In the genomic region with DNA sequence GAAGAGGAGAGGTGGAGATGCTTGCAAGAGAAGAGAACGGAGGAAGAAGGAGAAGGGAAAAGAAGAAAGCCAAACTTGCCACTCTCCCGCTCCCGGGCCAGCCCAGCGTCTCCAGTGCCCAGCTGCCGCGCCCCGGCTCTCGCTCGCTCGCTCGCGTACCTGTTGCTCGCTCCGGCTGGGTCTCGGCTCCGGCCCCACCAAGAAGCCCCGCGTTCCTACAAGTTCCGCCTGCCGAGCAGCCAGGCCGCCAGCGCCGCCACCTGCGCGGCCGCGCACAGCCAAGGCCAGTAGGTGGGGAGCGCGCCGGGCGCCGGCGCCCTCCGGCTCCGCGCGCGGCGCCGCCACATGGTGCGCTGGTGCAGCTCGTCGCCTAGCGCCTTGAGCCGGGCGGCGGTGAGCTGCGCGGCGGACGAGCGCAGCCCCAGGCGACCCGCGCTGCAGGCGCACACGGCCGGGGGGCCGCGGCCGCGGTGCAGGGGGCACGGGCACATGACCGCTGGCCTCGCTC, we compare ENCODE assay signal across 8 cellular contexts. TPM values are rescaled to one million over a fixed set of nuclear protein-coding genes. Genes with fewer than 3 reads are reported as not detected.
DNase-seq lines count a peak whose midpoint lies in the region; ATAC-seq and TF ChIP-seq lines count a peak whose summit lies in the region.

No MANE protein-coding gene starts in this region.

- BruUV-seq in IMR-90 (replicated peaks; lab: Mats Ljungman, UMichigan): no TSS peak

- H4K20me1 ChIP-seq in IMR-90 (ENCODE audit: insufficient read depth, low read length) (peaks cover 8% of the 10 kb centered on the region; the same call in 1 of the 2 replicates), SK-N-SH (ENCODE audit: insufficient read depth) (0 out of 2 replicates have a peak, but pooled peaks cover 6% of the 10 kb centered on the region)

- H2AK9ac ChIP-seq in IMR-90 (replicated peaks; ENCODE audit: low read depth, low read length, poor library complexity): no peak overlapping the region

- H3K4ac ChIP-seq in IMR-90 (ENCODE audit: low read depth, low read length) (no peak overlapping the region), mesenchymal stem cell (ENCODE audit: low read depth in 1 of 2, low read length in 2 of 2) (no peak overlapping the region)

- H2AK5ac ChIP-seq in IMR-90 (ENCODE audit: low read depth, low read length): no peak overlapping the region
- no peak overlapping the region for H2AK5ac ChIP-seq in mesenchymal stem cell (ENCODE audit: low read length, severe bottlenecking)

- H2AFZ ChIP-seq in IMR-90 (replicated peaks; ENCODE audit: low read length, poor library complexity): peak overlapping the region; percentile 78
- no peak overlapping the region for H2AFZ ChIP-seq in SK-N-SH (ENCODE audit: low read depth)
- H2AFZ ChIP-seq in mesenchymal stem cell (ENCODE audit: low read depth, low read length): no peak overlapping the region

- H3K27me3 ChIP-seq in BJ (ENCODE audit: control insufficient read depth, insufficient read depth, low read length): peaks cover 49% of the 10 kb centered on the region
- peaks cover 81% of the 10 kb centered on the region for H3K27me3 ChIP-seq in IMR-90 (ENCODE audit: control insufficient read depth, insufficient read depth, low read length)
- H3K27me3 ChIP-seq in SK-N-SH (ENCODE audit: insufficient read depth): peaks cover 50% of the 10 kb centered on the region
- H3K27me3 ChIP-seq in mesenchymal stem cell (ENCODE audit: control insufficient read depth in 1 of 2, insufficient read depth in 1 of 2, low read length in 2 of 2): peaks cover 66 to 85% of the 10 kb centered on the region in 2 experiments
- peaks cover 0 to 54% (median 28%) of the 10 kb centered on the region in 4 donors for H3K27me3 ChIP-seq in upper lobe of left lung

- no peak for TF ChIP-seq CTCF in BJ (IDR thresholded peaks at IDR 0.05; ENCODE audit: insufficient read depth, low read depth, low read length)
- TF ChIP-seq CTCF in IMR-90 (conservative IDR thresholded peaks at IDR 0.05; ENCODE audit: low read depth, low read length): no peak
- no peak for TF ChIP-seq CTCF in SK-N-SH (IDR thresholded peaks at IDR 0.05)
- TF ChIP-seq CTCF in upper lobe of left lung (IDR thresholded peaks at IDR 0.05): peak in 2 of 6 experiments; percentile 13 to 26

- no peaks in the 10 kb centered on the region for H3K9me2 ChIP-seq in SK-N-SH

- H4K8ac ChIP-seq in IMR-90 (ENCODE audit: low read depth in 2 of 2, low read length in 2 of 2) (no peak overlapping the region), mesenchymal stem cell (ENCODE audit: low read length) (no peak overlapping the region)

- dilution Hi-C loops in IMR-90 (cut with HindIII; ENCODE audit: low sequenced_read_pairs, unreplicated experiment): no loop called here

- H3K79me1 ChIP-seq in IMR-90 (ENCODE audit: low read depth in 1 of 2, low read length in 2 of 2) (no peaks in the 10 kb centered on the region), mesenchymal stem cell (replicated peaks; ENCODE audit: low read length, poor library complexity, severe bottlenecking) (no peaks in the 10 kb centered on the region)

- H3K79me2 ChIP-seq in SK-N-SH (ENCODE audit: insufficient read depth): no peaks in the 10 kb centered on the region

- no peak overlapping the region for H3K9ac ChIP-seq in IMR-90 (ENCODE audit: low read depth, low read length)
- no peak overlapping the region for H3K9ac ChIP-seq in SK-N-SH
- peak overlapping the region; percentile 64 for H3K9ac ChIP-seq in mesenchymal stem cell (ENCODE audit: low read length)

- DNase-seq in BJ (ENCODE audit: low read depth): no peak
- peak; percentile 45 for DNase-seq in IMR-90
- peak; percentile 83 for DNase-seq in SK-N-SH
- peak; percentile 74 for DNase-seq in dermis blood vessel endothelial cell
- DNase-seq in mesenchymal stem cell: peak; percentile 28
- DNase-seq in upper lobe of left lung: peak in 1 of 2 donors; percentile 89

- H4K5ac ChIP-seq in IMR-90 (ENCODE audit: low read depth, low read length): no peak overlapping the region

- no peaks in the 10 kb centered on the region for H3F3A ChIP-seq in SK-N-SH (replicated peaks; ENCODE audit: insufficient read depth)

- H2BK12ac ChIP-seq in mesenchymal stem cell (ENCODE audit: low read length in 2 of 2): no peak overlapping the region

- H2BK120ac ChIP-seq in IMR-90 (ENCODE audit: low read depth, low read length) (no peak overlapping the region), mesenchymal stem cell (ENCODE audit: low read depth, low read length) (no peak overlapping the region)

- 1% methylated on average over 31 of the region's 65 CpGs; no CpG with 5 or more reads in 1 of the 2 experiments for WGBS in IMR-90 (ENCODE audit: extremely low coverage in 2 of 2, insufficient read length in 1 of 2), 2 experiments
- WGBS in SK-N-SH (ENCODE audit: low lambda C conversion rate): 1% methylated on average over 22 of the region's 65 CpGs
- 0% methylated on average over 58 of the region's 65 CpGs for WGBS in mesenchymal stem cell
- 1 to 2% methylated on average over 16 to 22 of the region's 65 CpGs for WGBS in upper lobe of left lung, 2 donors

- H2BK15ac ChIP-seq in IMR-90 (ENCODE audit: low read depth, low read length) (no peak overlapping the region), mesenchymal stem cell (ENCODE audit: low read depth, poor library complexity, severe bottlenecking) (no peak overlapping the region)

- H3K9me3 ChIP-seq in IMR-90 (ENCODE audit: control insufficient read depth, insufficient read depth, low read length): no peaks in the 10 kb centered on the region
- H3K9me3 ChIP-seq in SK-N-SH: no peaks in the 10 kb centered on the region
- H3K9me3 ChIP-seq in mesenchymal stem cell (ENCODE audit: control insufficient read depth, low read length): no peaks in the 10 kb centered on the region
- no peaks in the 10 kb centered on the region for H3K9me3 ChIP-seq in upper lobe of left lung

- ATAC-seq in GM18907 (IDR thresholded peaks at IDR 0.05; ENCODE audit: unreplicated experiment) (peak; percentile 52), IMR-90 (ENCODE audit: low read depth) (peak; percentile 74), upper lobe of left lung (ENCODE audit: low FRiP score in 2 of 2) (peak in 1 of 2 donors; percentile 42), HG03378 (IDR thresholded peaks at IDR 0.05; ENCODE audit: unreplicated experiment) (no peak)

- H3K14ac ChIP-seq in IMR-90 (replicated peaks; ENCODE audit: low read depth, low read length): no peak overlapping the region
- H3K14ac ChIP-seq in mesenchymal stem cell (ENCODE audit: low read length in 2 of 2): no peak overlapping the region

- TF ChIP-seq RAD21 in IMR-90 (IDR thresholded peaks at IDR 0.05; ENCODE audit: low read length): no peak
- no peak for TF ChIP-seq RAD21 in SK-N-SH (IDR thresholded peaks at IDR 0.05; ENCODE audit: low read length)

- H2BK5ac ChIP-seq in IMR-90 (ENCODE audit: low read depth, low read length, poor library complexity, severe bottlenecking) (no peak overlapping the region), mesenchymal stem cell (ENCODE audit: low read depth, low read length, poor library complexity, severe bottlenecking) (no peak overlapping the region)

- no peaks in the 10 kb centered on the region for H3K4me1 ChIP-seq in IMR-90 (ENCODE audit: control insufficient read depth, insufficient read depth, low read length)
- peaks cover 0 to 15% of the 10 kb centered on the region in 2 experiments; a peak in 1 of 4 replicates for H3K4me1 ChIP-seq in SK-N-SH (ENCODE audit: control insufficient read depth in 1 of 2, insufficient read depth in 2 of 2, low read depth in 1 of 2, low read length in 1 of 2)
- H3K4me1 ChIP-seq in mesenchymal stem cell (ENCODE audit: control insufficient read depth, insufficient read depth, low read depth, low read length): peaks cover 29% of the 10 kb centered on the region
- peaks cover 31 to 45% (median 37%) of the 10 kb centered on the region in 4 donors for H3K4me1 ChIP-seq in upper lobe of left lung

- H3K9me1 ChIP-seq in IMR-90 (ENCODE audit: insufficient read depth, low read length): no peaks in the 10 kb centered on the region

- CTCF ChIA-PET in BJ (lab: Yijun Ruan, JAX): interaction anchor here (0.6 to 3.8 kb wide), 9 partner anchors 10 to 235 kb away, joined by 3 to 55 read pairs (median 6); no protein-coding TSS in a partner anchor
- CTCF ChIA-PET in IMR-90 (lab: Yijun Ruan, JAX): no interaction called here
- CTCF ChIA-PET in SK-N-SH (lab: Yijun Ruan, JAX): interaction anchor here (1.1 to 2.3 kb wide), 6 partner anchors 11 to 191 kb away, joined by 3 to 7 read pairs (median 4); no protein-coding TSS in a partner anchor

- H4K91ac ChIP-seq in IMR-90 (ENCODE audit: insufficient read depth, low read depth, low read length) (no peak overlapping the region), mesenchymal stem cell (ENCODE audit: low read length) (no peak overlapping the region)

- no peak overlapping the region for H3K56ac ChIP-seq in IMR-90 (ENCODE audit: extremely low read depth, insufficient read depth, low read length)

- in situ Hi-C loops in IMR-90 (cut with MboI; ENCODE audit: low sequenced_read_pairs): no loop called here

- TF ChIP-seq POLR2A in IMR-90 (IDR thresholded peaks at IDR 0.05; ENCODE audit: low read depth, low read length) (no peak), upper lobe of left lung (IDR thresholded peaks at IDR 0.05) (no peak)

- H3K27ac ChIP-seq in IMR-90 (ENCODE audit: insufficient read depth, low read length): no peak overlapping the region
- no peak overlapping the region for H3K27ac ChIP-seq in SK-N-SH (ENCODE audit: low read depth in 2 of 2, low read length in 1 of 2)
- H3K27ac ChIP-seq in mesenchymal stem cell (ENCODE audit: low read length, poor library complexity, severe bottlenecking): no peak overlapping the region
- H3K27ac ChIP-seq in upper lobe of left lung: no peak overlapping the region

- POLR2A ChIA-PET in BJ (lab: Charles Lee) (no interaction called here), IMR-90 (lab: Charles Lee; ENCODE audit: unreplicated experiment) (no interaction called here), SK-N-SH (lab: Yijun Ruan, JAX) (interaction anchor here (0.9 to 1.2 kb wide), 3 partner anchors 30 to 83 kb away, joined by 3 read pairs; a partner anchor contains a TSS)

- H3K4me3 ChIP-seq in BJ (ENCODE audit: low read depth, low read length): peak overlapping the region; percentile 4; the same call in 1 of the 2 replicates
- H3K4me3 ChIP-seq in IMR-90 (ENCODE audit: insufficient read depth, low read depth, low read length): peak overlapping the region; percentile 31; the same call in 1 of the 2 replicates
- H3K4me3 ChIP-seq in SK-N-SH (ENCODE audit: low read depth in 2 of 2, low read length in 1 of 2): peak overlapping the region; percentile 19 to 46; a peak in 3 of 4 replicates
- H3K4me3 ChIP-seq in mesenchymal stem cell (ENCODE audit: insufficient read depth in 1 of 2, low read depth in 1 of 2, low read length in 2 of 2): peak overlapping the region; percentile 34 to 54
- H3K4me3 ChIP-seq in upper lobe of left lung: peak overlapping the region in 3 of 4 donors; percentile 35 to 41 (median 40)

- H2BK20ac ChIP-seq in IMR-90 (ENCODE audit: low read depth, low read length): no peak overlapping the region

- H3K23ac ChIP-seq in IMR-90 (ENCODE audit: low read depth, low read length) (no peak overlapping the region), mesenchymal stem cell (ENCODE audit: low read length in 2 of 2) (no peak overlapping the region)

- H3K36me3 ChIP-seq in BJ (ENCODE audit: control insufficient read depth, insufficient read depth, low read length): no peaks in the 10 kb centered on the region
- no peaks in the 10 kb centered on the region for H3K36me3 ChIP-seq in IMR-90 (ENCODE audit: control insufficient read depth, insufficient read depth, low read length)
- no peaks in the 10 kb centered on the region for H3K36me3 ChIP-seq in SK-N-SH (replicated peaks in 1 of 2; ENCODE audit: control insufficient read depth in 1 of 2, insufficient read depth in 2 of 2, low read length in 1 of 2)
- H3K36me3 ChIP-seq in mesenchymal stem cell (ENCODE audit: control insufficient read depth in 1 of 2, insufficient read depth in 2 of 2, low read depth in 1 of 2, low read length in 2 of 2): no peaks in the 10 kb centered on the region
- no peaks in the 10 kb centered on the region for H3K36me3 ChIP-seq in upper lobe of left lung

- intact Hi-C loops in IMR-90 (cut with micrococcal nuclease): loop anchor here (2.0 kb wide), 1 partner anchor 30 kb away; a partner anchor contains a TSS

- H3K4me2 ChIP-seq in IMR-90 (ENCODE audit: low read depth, low read length): peak overlapping the region; percentile 55
- peak overlapping the region; percentile 59 for H3K4me2 ChIP-seq in SK-N-SH
- H3K4me2 ChIP-seq in mesenchymal stem cell (ENCODE audit: low read length, poor library complexity, severe bottlenecking): peak overlapping the region; percentile 87

- TF ChIP-seq EP300 in SK-N-SH (IDR thresholded peaks at IDR 0.05; ENCODE audit: borderline replicate concordance in 1 of 2, low read depth in 1 of 2, low read length in 1 of 2): no peak
- no peak for TF ChIP-seq EP300 in upper lobe of left lung (IDR thresholded peaks at IDR 0.05)

- H3K18ac ChIP-seq in IMR-90 (ENCODE audit: low read depth, low read length) (no peak overlapping the region), mesenchymal stem cell (ENCODE audit: low read depth in 1 of 2, low read length in 2 of 2) (no peak overlapping the region)

RNA-seq across cellular contexts. Expression of a gene that starts 0.4 kb away (rescaled TPM):
- polyA plus RNA-seq in BJ (2011; rRNA removed) (0.02 TPM in 1 of 2 replicates, not detected in the other), IMR-90 (2012; rRNA removed) (not detected in 2 replicates), SK-N-SH (2012; rRNA removed) (0.02 and 0.03 TPM in 2 replicates)
- not detected in 2 replicates for polyA minus RNA-seq in BJ (2011; rRNA and poly(A)+ RNA removed)
- total RNA-seq in IMR-90 (2012; rRNA removed) (not detected in 2 replicates), dermis blood vessel endothelial cell (not detected in 2 replicates), upper lobe of left lung (under 1 TPM in 3 of 6 donors, not detected in 3; 0.06 to 0.33 (median 0.13) TPM)
- polyA plus RNA-seq in IMR-90 (2012; cell fraction: cytosol; rRNA removed): not detected in 2 replicates
- polyA plus RNA-seq in IMR-90 (2012; cell fraction: nucleus; rRNA removed; ENCODE audit: low replicate concordance): not detected in 2 replicates
- polyA plus RNA-seq in SK-N-SH (2012; cell fraction: cytosol; rRNA removed): 0.01 TPM in 2 replicates
- 0.01 TPM in 2 replicates for polyA plus RNA-seq in SK-N-SH (2012; cell fraction: nucleus; rRNA removed)
- polyA plus RNA-seq in mesenchymal stem cell (2013, experiment 1 of 2): not detected
- not detected for polyA plus RNA-seq in mesenchymal stem cell (2013, experiment 2 of 2)

RNA-seq across cellular contexts. Expression of a gene that starts 29.9 kb away (rescaled TPM):
- 23.2 and 27.3 TPM in 2 replicates for polyA plus RNA-seq in BJ (2011; rRNA removed)
- polyA minus RNA-seq in BJ (2011; rRNA and poly(A)+ RNA removed): 32.7 and 33.9 TPM in 2 replicates
- 23.6 and 25.8 TPM in 2 replicates for total RNA-seq in IMR-90 (2012; rRNA removed)
- 18.6 and 20.3 TPM in 2 replicates for polyA plus RNA-seq in IMR-90 (2012; rRNA removed)
- polyA plus RNA-seq in IMR-90 (2012; cell fraction: cytosol; rRNA removed): 10.6 and 17.8 TPM in 2 replicates
- 33.2 and 40.4 TPM in 2 replicates for polyA plus RNA-seq in IMR-90 (2012; cell fraction: nucleus; rRNA removed; ENCODE audit: low replicate concordance)
- polyA plus RNA-seq in SK-N-SH (2012; rRNA removed): 15.6 and 17.6 TPM in 2 replicates
- 10.5 and 14.1 TPM in 2 replicates for polyA plus RNA-seq in SK-N-SH (2012; cell fraction: cytosol; rRNA removed)
- 24.0 and 34.1 TPM in 2 replicates for polyA plus RNA-seq in SK-N-SH (2012; cell fraction: nucleus; rRNA removed)
- 15.5 and 16.0 TPM in 2 replicates for total RNA-seq in dermis blood vessel endothelial cell
- 13.0 TPM for polyA plus RNA-seq in mesenchymal stem cell (2013, experiment 1 of 2)
- polyA plus RNA-seq in mesenchymal stem cell (2013, experiment 2 of 2): 13.5 TPM
- 10 to 100 TPM; 14.7 to 52.4 (median 18.6) TPM for total RNA-seq in upper lobe of left lung
